Comparison of ENCODE assay signal across 8 cellular contexts in genomic region chr14:90491221-90491867, GRCh38.
DNase-seq lines count a peak whose midpoint lies in the region; ATAC-seq, FAIRE-seq and TF ChIP-seq lines count a peak whose summit lies in the region.

No MANE protein-coding gene starts in this region.

- no peaks in the 10 kb centered on the region for H3K36me3 Mint-ChIP-seq in progenitor cell of endocrine pancreas (ENCODE audit: insufficient read depth)

- H3K27ac ChIP-seq in HEK293 (ENCODE audit: extremely low read depth, low read depth, low read length) (no peak overlapping the region), caudate nucleus (ENCODE audit: low read depth, low read length) (peak overlapping the region; percentile 95), HepG2 (ENCODE audit: extremely low read length, insufficient read depth, low read length) (no peak overlapping the region)

- H3K4me1 Mint-ChIP-seq in progenitor cell of endocrine pancreas (ENCODE audit: low read depth) = peaks cover 1% of the 10 kb centered on the region

- no TSS peak for BruUV-seq in HepG2 (replicated peaks; lab: Mats Ljungman, UMichigan)

- H3K9ac ChIP-seq in HepG2 (ENCODE audit: insufficient read depth, low read depth, low read length) = no peak overlapping the region

- no peak overlapping the region for H3K4me2 ChIP-seq in HepG2 (ENCODE audit: low read depth, low read length)

- in situ Hi-C loops in HepG2 (cut with HindIII; ENCODE audit: extremely low pct_ligation_motif_present, low pct_unique_long_range_greater_than_20kb) = no loop called here

- no peaks in the 10 kb centered on the region for H3K9me3 Mint-ChIP-seq in progenitor cell of endocrine pancreas (ENCODE audit: low read depth)

- no peaks in the 10 kb centered on the region for H3K36me3 ChIP-seq in HEK293 (ENCODE audit: control insufficient read depth in 2 of 2, insufficient read depth in 1 of 2, low read length in 2 of 2)
- H3K36me3 ChIP-seq in HepG2 (replicated peaks in 1 of 2; ENCODE audit: control insufficient read depth in 1 of 2, insufficient read depth in 2 of 2, low read length in 2 of 2) = no peaks in the 10 kb centered on the region

- DNase-seq in caudate nucleus (lab: John Stamatoyannopoulos, UW) (peak in 55 of 61 donors; percentile 20 to 98 (median 77)), HepG2 (ENCODE audit: low spot score) (no peak), superior temporal gyrus (ENCODE audit: extremely low spot score) (peak; percentile 79), activated gamma-delta T cell (lab: John Stamatoyannopoulos, UW) (no peak), NCI-H748 treated with DMSO at 0.1 percent for 48 hours (lab: John Stamatoyannopoulos, UW) (no peak), progenitor cell of endocrine pancreas (ENCODE audit: low spot score, unreplicated experiment) (no peak)
- no peak for DNase-seq in stimulated activated CD4-positive, alpha-beta T cell treated with anti-CD3 and anti-CD28 coated beads, Interleukin-2, amount 100 ng/mL, for 24 hours

- 31% methylated on average over 5 of the region's 9 CpGs for WGBS in HepG2 (ENCODE audit: low lambda C conversion rate)

- peaks cover 3% of the 10 kb centered on the region for H3K27me3 Mint-ChIP-seq in progenitor cell of endocrine pancreas

- no peak for TF ChIP-seq CTCF in HEK293 (tag by site-specific recombination; IDR thresholded peaks at IDR 0.05)
- no peak for TF ChIP-seq CTCF in HepG2 (CRISPR knock-in tag; IDR thresholded peaks at IDR 0.05)
- TF ChIP-seq CTCF in progenitor cell of endocrine pancreas (IDR thresholded peaks at IDR 0.05; ENCODE audit: unreplicated experiment) = no peak

- no peaks in the 10 kb centered on the region; the same call in 1 of the 2 replicates for H4K20me1 ChIP-seq in HepG2 (ENCODE audit: insufficient read depth, low read length)

- no peak for TF ChIP-seq RAD21 in HepG2 (CRISPR knock-in tag; IDR thresholded peaks at IDR 0.05)

- H3K9me3 ChIP-seq in HEK293 (ENCODE audit: control insufficient read depth, insufficient read depth, low read depth, low read length) (no peaks in the 10 kb centered on the region), HepG2 (ENCODE audit: low read length) (no peaks in the 10 kb centered on the region)

- no peak for TF ChIP-seq EP300 in HepG2 (IDR thresholded peaks at IDR 0.05; ENCODE audit: low read depth in 2 of 2, low read length in 2 of 2)
- no peak for TF ChIP-seq EP300 in HepG2 (CRISPR knock-in tag; IDR thresholded peaks at IDR 0.05; ENCODE audit: borderline replicate concordance)

- POLR2A ChIA-PET in HEK293 (lab: Yijun Ruan, JAX) (no interaction called here), HepG2 (lab: Yijun Ruan, JAX) (interaction anchor here (1.2 kb wide), 1 partner anchor 22 kb away, joined by 3 read pairs; no protein-coding TSS in a partner anchor)

- TF ChIP-seq POLR2A in HepG2 (IDR thresholded peaks at IDR 0.05; ENCODE audit: insufficient read depth in 1 of 2, low read depth in 2 of 2, low read length in 2 of 2) = no peak

- ATAC-seq in HepG2 = no peak

- H3K4me3 ChIP-seq in HEK293 (ENCODE audit: low read depth, low read length) (no peak overlapping the region), HepG2 (replicated peaks in 1 of 3; ENCODE audit: insufficient read depth in 1 of 3, low read depth in 2 of 3, low read length in 3 of 3) (no peak overlapping the region)

- H3K27ac Mint-ChIP-seq in progenitor cell of endocrine pancreas = no peak overlapping the region

- H3K27me3 ChIP-seq in HepG2 (ENCODE audit: control insufficient read depth in 1 of 2, insufficient read depth in 2 of 2, low read length in 2 of 2) = no peaks in the 10 kb centered on the region

- CTCF ChIA-PET in HEK293 (lab: Yijun Ruan, JAX) (no interaction called here), HepG2 (lab: Yijun Ruan, JAX; ENCODE audit: low intra/inter-chr PET ratio, low total read pairs) (no interaction called here)

- H2AFZ ChIP-seq in HepG2 (ENCODE audit: low read length) = no peak overlapping the region

- no peaks in the 10 kb centered on the region for H3K79me2 ChIP-seq in HepG2 (ENCODE audit: insufficient read depth, low read length)

- H3K4me1 ChIP-seq in HEK293 (ENCODE audit: control insufficient read depth, insufficient read depth, low read length) (no peaks in the 10 kb centered on the region), HepG2 (ENCODE audit: insufficient read depth, low read length) (0 out of 2 replicates have a peak, but pooled peaks cover 11% of the 10 kb centered on the region)

- H3K4me3 Mint-ChIP-seq in progenitor cell of endocrine pancreas (ENCODE audit: low read depth) = no peak overlapping the region

- intact Hi-C loops in HepG2 (cut with micrococcal nuclease; ENCODE audit: unreplicated experiment) = no loop called here

- no peak for FAIRE-seq in HepG2 (lab: Jason Lieb, UNC)

TF ChIP-seq in HEK293, 187 proteins besides CTCF, POLR2A, EP300 and RAD21:
- TF ChIP-seq MZF1 (tag by site-specific recombination; IDR thresholded peaks at IDR 0.05; ENCODE audit: borderline replicate concordance) (no peak), ZFHX2 (tag by site-specific recombination; conservative IDR thresholded peaks at IDR 0.05) (peak; percentile 86), ZNF341 (tag by site-specific recombination; IDR thresholded peaks at IDR 0.05; ENCODE audit: low read depth) (0 out of 2 replicates have a peak, but pooled peaks have one; percentile 14)

TF ChIP-seq in HepG2, 621 proteins besides CTCF, POLR2A, EP300 and RAD21:
- TF ChIP-seq ZNF451 (CRISPR knock-in tag; IDR thresholded peaks at IDR 0.05) = no peak
- 0 out of 2 replicates have a peak, but pooled peaks have one; percentile 9 for TF ChIP-seq RFX1 (IDR thresholded peaks at IDR 0.05)
- no peak for TF ChIP-seq YEATS4 (CRISPR knock-in tag; IDR thresholded peaks at IDR 0.05; ENCODE audit: borderline replicate concordance)
- TF ChIP-seq TP53 (CRISPR knock-in tag; conservative IDR thresholded peaks at IDR 0.05) = no peak
- no peak for TF ChIP-seq NFRKB (IDR thresholded peaks at IDR 0.05)
- TF ChIP-seq RARG (CRISPR knock-in tag; IDR thresholded peaks at IDR 0.05; ENCODE audit: low read depth) = no peak
- no peak for TF ChIP-seq ZNF318 (CRISPR knock-in tag; IDR thresholded peaks at IDR 0.05)

Comparison
In these comparisons a context has a peak if more than half of its experiments do, and no peak if none do; other contexts are left out.
1. DNase-seq: peak in caudate nucleus (55 of 61) and superior temporal gyrus (single experiment); none in HepG2 (single experiment), activated gamma-delta T cell (single experiment), NCI-H748 treated with DMSO at 0.1 percent for 48 hours (single experiment), progenitor cell of endocrine pancreas (single experiment) and stimulated activated CD4-positive, alpha-beta T cell treated with anti-CD3 and anti-CD28 coated beads, Interleukin-2, amount 100 ng/mL, for 24 hours (0 of 2).